Comparison of ENCODE assay signal across 8 cellular contexts in genomic region chr12:108193922-108194321, GRCh38.
A peak's percentile ranks its signal among the peaks of the same experiment; 100 is the strongest.
DNase-seq lines count a peak whose midpoint lies in the region; ATAC-seq, FAIRE-seq and TF ChIP-seq lines count a peak whose summit lies in the region.

No MANE protein-coding gene starts in this region.

- peak; percentile 52 for DNase-seq in ACHN
- peak; percentile 23 for DNase-seq in NCI-H1105 (lab: John Stamatoyannopoulos, UW)
- no peak for DNase-seq in astrocyte (ENCODE audit: low read depth)
- DNase-seq in left lung, result no peak
- DNase-seq in activated CD4-positive, CD25-positive, alpha-beta regulatory T cell treated with anti-CD3 and anti-CD28 coated beads, Interleukin-2, amount 50 U/mL, for 72 hours, result no peak

- H3K9me2 ChIP-seq in DOHH2 (replicated peaks; ENCODE audit: control insufficient read depth, low read length), result no peaks in the 10 kb centered on the region

- no peak overlapping the region for H2AFZ ChIP-seq in astrocyte (ENCODE audit: low read depth, low read length)

- peaks cover 44% of the 10 kb centered on the region for H3K27me3 Mint-ChIP-seq in astrocyte (ENCODE audit: low read depth, unreplicated experiment)

- no peaks in the 10 kb centered on the region for H3K36me3 Mint-ChIP-seq in astrocyte (ENCODE audit: low read depth, unreplicated experiment)

- no peak overlapping the region for H3K4me3 ChIP-seq in DOHH2 (ENCODE audit: low read length)
- H3K4me3 ChIP-seq in astrocyte (ENCODE audit: insufficient read depth, low read depth, low read length), result no peak overlapping the region
- H3K4me3 ChIP-seq in left lung, result no peak overlapping the region

- H3K4me1 ChIP-seq in DOHH2 (ENCODE audit: control insufficient read depth, low read length) (0 out of 2 replicates have a peak, but pooled peaks cover 3% of the 10 kb centered on the region), astrocyte (ENCODE audit: insufficient read depth, low read length) (no peaks in the 10 kb centered on the region), left lung (no peaks in the 10 kb centered on the region)

- no peak overlapping the region for H3K4me3 Mint-ChIP-seq in astrocyte (ENCODE audit: unreplicated experiment)

- H3K4me1 Mint-ChIP-seq in astrocyte (ENCODE audit: low read depth, unreplicated experiment), result no peaks in the 10 kb centered on the region

- TF ChIP-seq CTCF in DOHH2 (IDR thresholded peaks at IDR 0.05; ENCODE audit: low read depth, low read length, poor library complexity, severe bottlenecking) (peak; percentile 81), astrocyte (IDR thresholded peaks at IDR 0.05; ENCODE audit: insufficient read depth, low read depth, low read length) (peak; percentile 55), left lung (IDR thresholded peaks at IDR 0.05) (peak; percentile 70 to 72)

- H4K20me1 ChIP-seq in DOHH2 (ENCODE audit: control insufficient read depth, insufficient read depth, low read depth, low read length) (no peaks in the 10 kb centered on the region; the same call in 1 of the 2 replicates), astrocyte (ENCODE audit: insufficient read depth, low read length) (no peaks in the 10 kb centered on the region)

- H3K79me2 ChIP-seq in DOHH2 (ENCODE audit: control insufficient read depth, low read length) (no peaks in the 10 kb centered on the region), astrocyte (ENCODE audit: insufficient read depth, low read length) (no peaks in the 10 kb centered on the region)

- no peaks in the 10 kb centered on the region for H3K36me3 ChIP-seq in DOHH2 (ENCODE audit: control insufficient read depth, low read length)
- H3K36me3 ChIP-seq in astrocyte (ENCODE audit: insufficient read depth, low read length), result no peaks in the 10 kb centered on the region
- no peaks in the 10 kb centered on the region for H3K36me3 ChIP-seq in left lung

- no peak overlapping the region for H3K27ac Mint-ChIP-seq in astrocyte (ENCODE audit: unreplicated experiment)

- H3K9me3 ChIP-seq in DOHH2 (ENCODE audit: control insufficient read depth, insufficient read depth, low read length) (no peaks in the 10 kb centered on the region), astrocyte (ENCODE audit: insufficient read depth, low read depth, low read length) (no peaks in the 10 kb centered on the region), left lung (no peaks in the 10 kb centered on the region)

- no peak overlapping the region for H3K4me2 ChIP-seq in DOHH2 (ENCODE audit: low read length)
- no peak overlapping the region for H3K4me2 ChIP-seq in astrocyte (ENCODE audit: low read length)

- ATAC-seq in left lung, result peak; percentile 52
- no peak for ATAC-seq in GM21529 (IDR thresholded peaks at IDR 0.05; ENCODE audit: unreplicated experiment)
- ATAC-seq in activated CD4-positive, CD25-positive, alpha-beta regulatory T cell treated with anti-CD3 and anti-CD28 coated beads, Interleukin-2, amount 50 U/mL, for 24 hours, result no peak

- no peak for FAIRE-seq in astrocyte (lab: Jason Lieb, UNC)

- in situ Hi-C loops in ACHN (cut with HindIII; ENCODE audit: low pct_ligation_motif_present, low pct_unique_long_range_greater_than_20kb, low sequenced_read_pairs), result no loop called here

- H3K9me3 Mint-ChIP-seq in astrocyte (ENCODE audit: unreplicated experiment), result no peaks in the 10 kb centered on the region

- intact Hi-C loops in left lung (cut with DNase I), result no loop called here

- H3K27ac ChIP-seq in DOHH2 (ENCODE audit: low read depth, low read length), result no peak overlapping the region
- H3K27ac ChIP-seq in astrocyte (ENCODE audit: low read depth, low read length), result no peak overlapping the region
- H3K27ac ChIP-seq in left lung, result no peak overlapping the region

- H3K9ac ChIP-seq in astrocyte (ENCODE audit: low read length), result no peak overlapping the region

- H3F3A ChIP-seq in DOHH2 (ENCODE audit: control insufficient read depth, insufficient read depth), result no peaks in the 10 kb centered on the region

- H3K27me3 ChIP-seq in DOHH2 (ENCODE audit: control insufficient read depth, low read length) (no peaks in the 10 kb centered on the region), astrocyte (ENCODE audit: insufficient read depth, low read length) (no peaks in the 10 kb centered on the region), left lung (no peaks in the 10 kb centered on the region)

Comparison
In these comparisons a context has a peak if more than half of its experiments do, and no peak if none do; other contexts are left out.
1. DNase-seq: peak in ACHN (single experiment) and NCI-H1105 (single experiment); none in astrocyte (single experiment), left lung (0 of 2) and activated CD4-positive, CD25-positive, alpha-beta regulatory T cell treated with anti-CD3 and anti-CD28 coated beads, Interleukin-2, amount 50 U/mL, for 72 hours (single experiment).
2. Peak in every context shown above with its lines, with median percentiles within 50 percentile points of each other: CTCF ChIP-seq.